In genomic region chr19:55157064-55157908, GRCh38 we compare ENCODE assay signal across 13 cellular contexts. TPM values are rescaled to one million over a fixed set of nuclear protein-coding genes. Genes with fewer than 3 reads are reported as not detected.
DNase-seq lines count a peak whose midpoint lies in the region; ATAC-seq and TF ChIP-seq lines count a peak whose summit lies in the region.
"Had no signal": no experiment of that assay in that cellular context is flagged by ENCODE, and none has a peak within 500 bp of the region (broad histone marks: within the 10 kb centered on the region; RNA-seq: fewer than 3 reads in every experiment).

TNNI3 (minus strand) TSS chr19:55157732; CDS start chr19:55157589, 143 bp downstream.

- peak within 1 kb of the TSS; percentile 86 for H3K4me3 ChIP-seq in SK-N-MC
- peak within 1 kb of the TSS; percentile 52 for H3K4me3 ChIP-seq in parathyroid adenoma (ENCODE audit: low read depth, low read length)
- no peak within 1 kb of the TSS for H3K4me3 ChIP-seq in mesenchymal stem cell (ENCODE audit: insufficient read depth in 1 of 2, low read depth in 1 of 2, low read length in 2 of 2)
- H3K4me3 ChIP-seq: left lung, prostate gland had no signal

- H2BK15ac ChIP-seq in mesenchymal stem cell (ENCODE audit: low read depth, poor library complexity, severe bottlenecking), result no peak within 1 kb of the TSS

- WGBS in mesenchymal stem cell, result 71% methylated on average over 29 of the region's 39 CpGs

- H4K8ac ChIP-seq in mesenchymal stem cell (ENCODE audit: low read length), result no peak within 1 kb of the TSS

- H3K9me3 ChIP-seq in SK-N-MC (ENCODE audit: low read depth, low read length) (no peaks in the 10 kb centered on the region; the same call in 1 of the 2 replicates), parathyroid adenoma (ENCODE audit: control insufficient read depth, low read length) (no peaks in the 10 kb centered on the region), mesenchymal stem cell (ENCODE audit: control insufficient read depth, low read length) (no peaks in the 10 kb centered on the region)
- H3K9me3 ChIP-seq: left lung, prostate gland had no signal

- ATAC-seq in left ventricle myocardium superior, result peak; percentile 63
- no peak for ATAC-seq in omental fat pad (ENCODE audit: low FRiP score)
- ATAC-seq: activated naive CD4-positive, alpha-beta T cell treated with anti-CD3 and anti-CD28 coated beads, Interleukin-2, amount 50 U/mL, for 72 hours had no signal

- intact Hi-C loops in left ventricle myocardium superior (cut with micrococcal nuclease), result no loop called here

- H3K23ac ChIP-seq in mesenchymal stem cell (ENCODE audit: low read length in 2 of 2), result no peak within 1 kb of the TSS

- H3K4me2 ChIP-seq in parathyroid adenoma (ENCODE audit: low read length) (peak within 1 kb of the TSS; percentile 69), mesenchymal stem cell (ENCODE audit: low read length, poor library complexity, severe bottlenecking) (no peak within 1 kb of the TSS)

- H3K36me3 ChIP-seq in SK-N-MC (ENCODE audit: insufficient read depth, low read length) (peaks cover 5% of the 10 kb centered on the region; the same call in 1 of the 2 replicates), parathyroid adenoma (ENCODE audit: control insufficient read depth, insufficient read depth, low read length) (no peaks in the 10 kb centered on the region), mesenchymal stem cell (ENCODE audit: control insufficient read depth in 1 of 2, insufficient read depth in 2 of 2, low read depth in 1 of 2, low read length in 2 of 2) (no peaks in the 10 kb centered on the region)
- H3K36me3 ChIP-seq: left lung, prostate gland had no signal

- no peak within 1 kb of the TSS for H2BK5ac ChIP-seq in mesenchymal stem cell (ENCODE audit: low read depth, low read length, poor library complexity, severe bottlenecking)

- H2AFZ ChIP-seq in parathyroid adenoma (peak within 1 kb of the TSS; percentile 65), mesenchymal stem cell (ENCODE audit: low read depth, low read length) (no peak within 1 kb of the TSS)

- no peak within 1 kb of the TSS for H3K14ac ChIP-seq in mesenchymal stem cell (ENCODE audit: low read length in 2 of 2)

- H2AK5ac ChIP-seq in mesenchymal stem cell (ENCODE audit: low read length, severe bottlenecking), result no peak within 1 kb of the TSS

- H3K4ac ChIP-seq in mesenchymal stem cell (ENCODE audit: low read depth in 1 of 2, low read length in 2 of 2), result no peak within 1 kb of the TSS

- no peaks in the 10 kb centered on the region for H3K27me3 ChIP-seq in parathyroid adenoma (ENCODE audit: control insufficient read depth, insufficient read depth, low read length)
- H3K27me3 ChIP-seq in mesenchymal stem cell (ENCODE audit: control insufficient read depth in 1 of 2, insufficient read depth in 1 of 2, low read length in 2 of 2), result peaks cover 33 to 36% of the 10 kb centered on the region in 2 experiments

- in situ Hi-C loops in G401 (cut with HindIII; ENCODE audit: low sequenced_read_pairs), result no loop called here

- no peaks in the 10 kb centered on the region for H3K79me1 ChIP-seq in mesenchymal stem cell (replicated peaks; ENCODE audit: low read length, poor library complexity, severe bottlenecking)

- no peak within 1 kb of the TSS for H3K18ac ChIP-seq in mesenchymal stem cell (ENCODE audit: low read depth in 1 of 2, low read length in 2 of 2)

- H3K27ac ChIP-seq in SK-N-MC (peak within 1 kb of the TSS; percentile 31), parathyroid adenoma (no peak within 1 kb of the TSS), mesenchymal stem cell (ENCODE audit: low read length, poor library complexity, severe bottlenecking) (no peak within 1 kb of the TSS)
- H3K27ac ChIP-seq: left lung, prostate gland had no signal

- H3K4me1 ChIP-seq in parathyroid adenoma (no peaks in the 10 kb centered on the region), mesenchymal stem cell (ENCODE audit: control insufficient read depth, insufficient read depth, low read depth, low read length) (peaks cover 33% of the 10 kb centered on the region)
- H3K4me1 ChIP-seq: prostate gland had no signal

- DNase-seq in G401 (ENCODE audit: low spot score) (no peak), SK-N-MC (ENCODE audit: low read depth, low spot score) (no peak), left ventricle myocardium superior (peak; percentile 86), hepatic stellate cell (ENCODE audit: low spot score) (no peak), mesenchymal stem cell (no peak), omental fat pad (ENCODE audit: low spot score) (no peak), SHP77 treated with DMSO at 0.1 percent for 48 hours (lab: John Stamatoyannopoulos, UW) (no peak)
- DNase-seq: COR-L47, MV-4-11 had no signal

- no peak within 1 kb of the TSS for H4K91ac ChIP-seq in mesenchymal stem cell (ENCODE audit: low read length)

- H2BK120ac ChIP-seq in mesenchymal stem cell (ENCODE audit: low read depth, low read length), result no peak within 1 kb of the TSS

- no peaks in the 10 kb centered on the region for H3K79me2 ChIP-seq in parathyroid adenoma

- no peak within 1 kb of the TSS for H2BK12ac ChIP-seq in mesenchymal stem cell (ENCODE audit: low read length in 2 of 2)

- no peak for TF ChIP-seq CTCF in parathyroid adenoma (IDR thresholded peaks at IDR 0.05)
- no peak for TF ChIP-seq CTCF in omental fat pad (IDR thresholded peaks at IDR 0.05)

- H3K9ac ChIP-seq in SK-N-MC (ENCODE audit: insufficient read length) (no peak within 1 kb of the TSS), parathyroid adenoma (no peak within 1 kb of the TSS), mesenchymal stem cell (ENCODE audit: low read length) (no peak within 1 kb of the TSS)

RNA-seq across cellular contexts. Expression of gene TNNI3, which starts in this region (rescaled TPM):
- total RNA-seq in G401 (2014; rRNA removed; shearing (Covaris generic)), result 13.5 and 25.2 TPM in 2 replicates
- total RNA-seq in left ventricle myocardium superior (5,071 TPM), omental fat pad (not detected)
- polyA plus RNA-seq in mesenchymal stem cell (2013, experiment 1 of 2), result 0.18 TPM
- polyA plus RNA-seq in mesenchymal stem cell (2013, experiment 2 of 2), result 0.18 TPM
- total RNA-seq: activated naive CD4-positive, alpha-beta T cell treated with anti-CD3 and anti-CD28 coated beads, Interleukin-2, amount 50 U/mL, for 72 hours had no signal

Comparison
In these comparisons a context has a peak if more than half of its experiments do, and no peak if none do; other contexts are left out.
1. RNA of gene TNNI3 (total RNA-seq): 5,071 TPM in left ventricle myocardium superior (single experiment); 13.5 to 25.2 TPM in G401 and not detected in omental fat pad; every median in the first group is over 100 times any median in the second.
2. H3K4me3 ChIP-seq: peak in SK-N-MC (single experiment) and parathyroid adenoma (single experiment); none in mesenchymal stem cell (0 of 2).